8 cellular contexts compared by ENCODE assay signal in genomic region chr14:23555882-23556699, GRCh38. TPM values are rescaled to one million over a fixed set of nuclear protein-coding genes. Genes with fewer than 3 reads are reported as not detected.
DNase-seq lines count a peak whose midpoint lies in the region; ATAC-seq, FAIRE-seq and TF ChIP-seq lines count a peak whose summit lies in the region.

TSS of gene THTPA (plus strand) at chr14:23556271. CDS start at chr14:23556758, 487 bp downstream.

- ATAC-seq in GM18909 (IDR thresholded peaks at IDR 0.05; ENCODE audit: poor library complexity, unreplicated experiment) (peak; percentile 87), HG03159 (IDR thresholded peaks at IDR 0.05; ENCODE audit: unreplicated experiment) (peak; percentile 77), WTC11 (peak; percentile 62)

- peak within 1 kb of the TSS; percentile 82 for H3K27ac Mint-ChIP-seq in WTC11

- H3K4me3 ChIP-seq in AG04450 (ENCODE audit: low read depth, low read length) (peak within 1 kb of the TSS; percentile 90), bronchial epithelial cell (ENCODE audit: low read depth, low read length) (peak within 1 kb of the TSS; percentile 84)

- H3K36me3 Mint-ChIP-seq in WTC11, result peaks cover 16% of the 10 kb centered on the region

- TF ChIP-seq CTCF in AG04450 (IDR thresholded peaks at IDR 0.05; ENCODE audit: low read depth, low read length), result no peak
- no peak for TF ChIP-seq CTCF in WTC11 (IDR thresholded peaks at IDR 0.05)
- no peak for TF ChIP-seq CTCF in bronchial epithelial cell (IDR thresholded peaks at IDR 0.05; ENCODE audit: insufficient read depth, low read length, severe bottlenecking)

- no peaks in the 10 kb centered on the region; the same call in 1 of the 2 replicates for H3K27me3 Mint-ChIP-seq in WTC11 (ENCODE audit: low read depth)

- POLR2A ChIA-PET in AG04450 (lab: Yijun Ruan, JAX), result interaction anchor here (0.5 to 1.0 kb wide), 7 partner anchors 14 to 234 kb away, joined by 3 to 6 read pairs (median 3); no protein-coding TSS in a partner anchor
- POLR2A ChIA-PET in WTC11 (lab: Charles Lee), result interaction anchor here (0.6 to 9.0 kb wide), 10 partner anchors 10 to 78 kb away, joined by 3 to 102 read pairs (median 4); partner anchors contain the start of genes AP1G2 and JPH4

- H3K4me3 Mint-ChIP-seq in WTC11, result peak within 1 kb of the TSS; percentile 86

- H3K9me3 ChIP-seq in AG04450 (ENCODE audit: control insufficient read depth, insufficient read depth, low read length), result no peaks in the 10 kb centered on the region

- no peaks in the 10 kb centered on the region for H3K27me3 ChIP-seq in AG04450 (ENCODE audit: control insufficient read depth, insufficient read depth, low read length)
- H3K27me3 ChIP-seq in bronchial epithelial cell (ENCODE audit: control insufficient read depth, insufficient read depth, low read length), result no peaks in the 10 kb centered on the region

- CTCF ChIA-PET in AG04450 (lab: Charles Lee), result interaction anchor here (2.5 to 8.1 kb wide), 2 partner anchors 78 kb away, joined by 15 to 330 read pairs; no protein-coding TSS in a partner anchor
- CTCF ChIA-PET in WTC11 (lab: Charles Lee), result interaction anchor here (0.6 to 8.7 kb wide), 22 partner anchors 10 to 760 kb away, joined by 3 to 377 read pairs (median 6); partner anchors contain the start of genes AP1G2, EMC9 and SLC22A17

- H3K9me3 Mint-ChIP-seq in WTC11, result no peaks in the 10 kb centered on the region

- H3K36me3 ChIP-seq in bronchial epithelial cell (ENCODE audit: control insufficient read depth, insufficient read depth, low read length), result peaks cover 14% of the 10 kb centered on the region

- H3K4me1 Mint-ChIP-seq in WTC11, result peaks cover 41% of the 10 kb centered on the region

- DNase-seq in AG04450 (ENCODE audit: low read depth, low spot score) (peak; percentile 59), NCI-H226 (peak; percentile 87), WTC11 (ENCODE audit: low spot score) (peak; percentile 98), bronchial epithelial cell (ENCODE audit: low read depth) (peak; percentile 74), islet precursor cell (peak; percentile 97)
- DNase-seq in stimulated activated CD4-positive, alpha-beta T cell treated with anti-CD3 and anti-CD28 coated beads, Interleukin-12 subunit alpha, Interleukin-12 subunit beta, amount 100 ng/mL, for 4 hours, result peak; percentile 89

- H3K27ac ChIP-seq in AG04450 (ENCODE audit: low read depth, low read length), result peak within 1 kb of the TSS; percentile 73

- FAIRE-seq in bronchial epithelial cell (lab: Jason Lieb, UNC), result no peak

TF ChIP-seq in WTC11, 78 proteins besides CTCF, POLR2A, EP300 and RAD21 (continues in another document):
- 0 out of 2 replicates have a peak, but pooled peaks have one; percentile 46 for TF ChIP-seq NFE2L1 (CRISPR knock-in tag; IDR thresholded peaks at IDR 0.05)
- no peak for TF ChIP-seq IRF2 (CRISPR knock-in tag; IDR thresholded peaks at IDR 0.05; ENCODE audit: borderline replicate concordance, low read depth)
- no peak for TF ChIP-seq NFYB (CRISPR knock-in tag; conservative IDR thresholded peaks at IDR 0.05; ENCODE audit: low read depth)
- TF ChIP-seq, protein P1, sequence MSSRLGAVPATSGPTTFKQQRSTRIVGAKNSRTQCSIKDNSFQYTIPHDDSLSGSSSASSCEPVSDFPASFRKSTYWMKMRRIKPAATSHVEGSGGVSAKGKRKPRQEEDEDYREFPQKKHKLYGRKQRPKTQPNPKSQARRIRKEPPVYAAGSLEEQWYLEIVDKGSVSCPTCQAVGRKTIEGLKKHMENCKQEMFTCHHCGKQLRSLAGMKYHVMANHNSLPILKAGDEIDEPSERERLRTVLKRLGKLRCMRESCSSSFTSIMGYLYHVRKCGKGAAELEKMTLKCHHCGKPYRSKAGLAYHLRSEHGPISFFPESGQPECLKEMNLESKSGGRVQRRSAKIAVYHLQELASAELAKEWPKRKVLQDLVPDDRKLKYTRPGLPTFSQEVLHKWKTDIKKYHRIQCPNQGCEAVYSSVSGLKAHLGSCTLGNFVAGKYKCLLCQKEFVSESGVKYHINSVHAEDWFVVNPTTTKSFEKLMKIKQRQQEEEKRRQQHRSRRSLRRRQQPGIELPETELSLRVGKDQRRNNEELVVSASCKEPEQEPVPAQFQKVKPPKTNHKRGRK (CRISPR knock-in tag; IDR thresholded peaks at IDR 0.05; ENCODE audit: borderline replicate concordance), result no peak
- no peak for TF ChIP-seq RORB (CRISPR knock-in tag; IDR thresholded peaks at IDR 0.05)
- TF ChIP-seq ETV6 (CRISPR knock-in tag; IDR thresholded peaks at IDR 0.05), result peak; percentile 62
- TF ChIP-seq MAX (CRISPR knock-in tag; IDR thresholded peaks at IDR 0.05), result peak; percentile 81
- peak; percentile 80 for TF ChIP-seq FOXK1 (CRISPR knock-in tag; IDR thresholded peaks at IDR 0.05)
- TF ChIP-seq ELF4 (CRISPR knock-in tag; IDR thresholded peaks at IDR 0.05; ENCODE audit: low read depth), result no peak
- TF ChIP-seq MXD4 (CRISPR knock-in tag; IDR thresholded peaks at IDR 0.05; ENCODE audit: borderline replicate concordance), result no peak
- 0 out of 2 replicates have a peak, but pooled peaks have one; percentile 85 for TF ChIP-seq KAT7 (CRISPR knock-in tag; IDR thresholded peaks at IDR 0.05; ENCODE audit: borderline replicate concordance)
- TF ChIP-seq ZNF423 (CRISPR knock-in tag; IDR thresholded peaks at IDR 0.05), result peak; percentile 12; the same call in 1 of the 2 replicates
- peak; percentile 59; the same call in 1 of the 2 replicates for TF ChIP-seq CREM (CRISPR knock-in tag; IDR thresholded peaks at IDR 0.05)
- no peak for TF ChIP-seq JAZF1 (CRISPR knock-in tag; IDR thresholded peaks at IDR 0.05)
- TF ChIP-seq FOXP1 (CRISPR knock-in tag; IDR thresholded peaks at IDR 0.05; ENCODE audit: borderline replicate concordance), result peak; percentile 77; the same call in 1 of the 2 replicates
- TF ChIP-seq, protein P2, sequence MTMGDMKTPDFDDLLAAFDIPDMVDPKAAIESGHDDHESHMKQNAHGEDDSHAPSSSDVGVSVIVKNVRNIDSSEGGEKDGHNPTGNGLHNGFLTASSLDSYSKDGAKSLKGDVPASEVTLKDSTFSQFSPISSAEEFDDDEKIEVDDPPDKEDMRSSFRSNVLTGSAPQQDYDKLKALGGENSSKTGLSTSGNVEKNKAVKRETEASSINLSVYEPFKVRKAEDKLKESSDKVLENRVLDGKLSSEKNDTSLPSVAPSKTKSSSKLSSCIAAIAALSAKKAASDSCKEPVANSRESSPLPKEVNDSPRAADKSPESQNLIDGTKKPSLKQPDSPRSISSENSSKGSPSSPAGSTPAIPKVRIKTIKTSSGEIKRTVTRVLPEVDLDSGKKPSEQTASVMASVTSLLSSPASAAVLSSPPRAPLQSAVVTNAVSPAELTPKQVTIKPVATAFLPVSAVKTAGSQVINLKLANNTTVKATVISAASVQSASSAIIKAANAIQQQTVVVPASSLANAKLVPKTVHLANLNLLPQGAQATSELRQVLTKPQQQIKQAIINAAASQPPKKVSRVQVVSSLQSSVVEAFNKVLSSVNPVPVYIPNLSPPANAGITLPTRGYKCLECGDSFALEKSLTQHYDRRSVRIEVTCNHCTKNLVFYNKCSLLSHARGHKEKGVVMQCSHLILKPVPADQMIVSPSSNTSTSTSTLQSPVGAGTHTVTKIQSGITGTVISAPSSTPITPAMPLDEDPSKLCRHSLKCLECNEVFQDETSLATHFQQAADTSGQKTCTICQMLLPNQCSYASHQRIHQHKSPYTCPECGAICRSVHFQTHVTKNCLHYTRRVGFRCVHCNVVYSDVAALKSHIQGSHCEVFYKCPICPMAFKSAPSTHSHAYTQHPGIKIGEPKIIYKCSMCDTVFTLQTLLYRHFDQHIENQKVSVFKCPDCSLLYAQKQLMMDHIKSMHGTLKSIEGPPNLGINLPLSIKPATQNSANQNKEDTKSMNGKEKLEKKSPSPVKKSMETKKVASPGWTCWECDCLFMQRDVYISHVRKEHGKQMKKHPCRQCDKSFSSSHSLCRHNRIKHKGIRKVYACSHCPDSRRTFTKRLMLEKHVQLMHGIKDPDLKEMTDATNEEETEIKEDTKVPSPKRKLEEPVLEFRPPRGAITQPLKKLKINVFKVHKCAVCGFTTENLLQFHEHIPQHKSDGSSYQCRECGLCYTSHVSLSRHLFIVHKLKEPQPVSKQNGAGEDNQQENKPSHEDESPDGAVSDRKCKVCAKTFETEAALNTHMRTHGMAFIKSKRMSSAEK (CRISPR knock-in tag; IDR thresholded peaks at IDR 0.05; ENCODE audit: borderline replicate concordance), result no peak
- TF ChIP-seq ZNF416 (CRISPR knock-in tag; IDR thresholded peaks at IDR 0.05), result no peak
- TF ChIP-seq ZNF425 (CRISPR knock-in tag; conservative IDR thresholded peaks at IDR 0.05), result no peak
- no peak for TF ChIP-seq SMAD4 (CRISPR knock-in tag; IDR thresholded peaks at IDR 0.05)
- TF ChIP-seq GTF2I (CRISPR knock-in tag; conservative IDR thresholded peaks at IDR 0.05), result no peak

RNA-seq across cellular contexts. Expression of gene THTPA, which starts in this region (rescaled TPM):
- polyA plus RNA-seq in AG04450 (2011; rRNA removed), result 4.9 and 9.3 TPM in 2 replicates
- 6.6 and 10.8 TPM in 2 replicates for polyA minus RNA-seq in AG04450 (2011; rRNA and poly(A)+ RNA removed)
- total RNA-seq in WTC11 (2021) (20.0 to 26.2 TPM (median 25.4 TPM) in 3 replicates), bronchial epithelial cell (3.6 and 4.5 TPM in 2 replicates)

Comparison
In these comparisons a context has a peak if more than half of its experiments do, and no peak if none do; other contexts are left out.
1. Peak in every context shown above with its lines: DNase-seq, ATAC-seq, H3K4me3 ChIP-seq and H3K27ac ChIP-seq.